In genomic region chr1:155077346-155077745, GRCh38 we compare ENCODE assay signal across 17 cellular contexts. TPM values are rescaled to one million over a fixed set of nuclear protein-coding genes. Genes with fewer than 3 reads are reported as not detected.
DNase-seq lines count a peak whose midpoint lies in the region; ATAC-seq and FAIRE-seq lines count a peak whose summit lies in the region.
"Had no signal": no experiment of that assay in that cellular context is flagged by ENCODE, and none has a peak within 500 bp of the region (broad histone marks: within the 10 kb centered on the region; RNA-seq: fewer than 3 reads in every experiment).

No MANE protein-coding gene starts in this region.

- 65 to 81% (median 75%) methylated on average over 3 of the region's 3 CpGs for WGBS in small intestine, 3 donors

- H3K27me3 ChIP-seq in small intestine (ENCODE audit: control insufficient read depth in 2 of 2, insufficient read depth in 2 of 2, low read length in 2 of 2) = peaks cover 0 to 14% of the 10 kb centered on the region in 2 donors

- no peaks in the 10 kb centered on the region for H3K36me3 Mint-ChIP-seq in immature natural killer cell

- H3K4me3 ChIP-seq in small intestine (ENCODE audit: low read depth in 1 of 2, low read length in 2 of 2) = no peak overlapping the region
- H3K4me3 ChIP-seq: smooth muscle cell, tibial nerve had no signal

- H3K4me1 ChIP-seq in small intestine (ENCODE audit: control insufficient read depth in 2 of 2, insufficient read depth in 1 of 2, low read depth in 1 of 2, low read length in 1 of 2) = peaks cover 5 to 9% of the 10 kb centered on the region in 2 donors

- H3K27ac ChIP-seq in small intestine (ENCODE audit: low read depth in 1 of 2, low read length in 1 of 2) = no peak overlapping the region
- H3K27ac ChIP-seq: tibial nerve had no signal

- peaks cover 26% of the 10 kb centered on the region in 2 donors for H3K4me1 Mint-ChIP-seq in immature natural killer cell

- ATAC-seq in HG02798 (IDR thresholded peaks at IDR 0.05; ENCODE audit: poor library complexity, unreplicated experiment) = no peak
- ATAC-seq: stimulated activated effector memory CD8-positive, alpha-beta T cell treated with anti-CD3 and anti-CD28 coated beads, Interleukin-12 subunit alpha, Interleukin-12 subunit beta, amount 100 ng/mL, for 72 hours had no signal

- H3K9me3 Mint-ChIP-seq in immature natural killer cell = peaks cover 0 to 3% (median 0%) of the 10 kb centered on the region in 6 donors
- H3K9me3 Mint-ChIP-seq: activated CD4-positive, alpha-beta T cell treated with anti-CD3 and anti-CD28 coated beads, Interleukin-2, amount 10 ng/mL, durations not matched to agents 7 days and 5 days; activated naive CD8-positive, alpha-beta T cell treated with anti-CD3 and anti-CD28 coated beads, Interleukin-2, amount 10 ng/mL, durations not matched to agents 7 days and 5 days; stimulated activated effector memory CD8-positive, alpha-beta T cell treated with anti-CD3 and anti-CD28 coated beads, Interleukin-12 subunit alpha, Interleukin-12 subunit beta, amount 100 ng/mL, for 72 hours had no signal

- peak overlapping the region in 3 of 5 donors; percentile 1 to 46 (median 27) for H3K4me3 Mint-ChIP-seq in immature natural killer cell
- H3K4me3 Mint-ChIP-seq: activated CD4-positive, alpha-beta T cell treated with anti-CD3 and anti-CD28 coated beads, Interleukin-2, amount 10 ng/mL, durations not matched to agents 7 days and 5 days; activated naive CD8-positive, alpha-beta T cell treated with anti-CD3 and anti-CD28 coated beads, Interleukin-2, amount 10 ng/mL, durations not matched to agents 7 days and 5 days; stimulated activated effector memory CD8-positive, alpha-beta T cell treated with anti-CD3 and anti-CD28 coated beads, Interleukin-12 subunit alpha, Interleukin-12 subunit beta, amount 100 ng/mL, for 72 hours had no signal

- H3K9me3 ChIP-seq in small intestine (ENCODE audit: control insufficient read depth, low read depth) = no peaks in the 10 kb centered on the region
- H3K9me3 ChIP-seq: SK-N-SH, tibial nerve had no signal

- FAIRE-seq in small intestine (lab: Jason Lieb, UNC) = no peak
- FAIRE-seq: bronchial epithelial cell, TTC549 had no signal

- H3K27ac Mint-ChIP-seq in immature natural killer cell = no peak overlapping the region
- H3K27ac Mint-ChIP-seq: activated CD4-positive, alpha-beta T cell treated with anti-CD3 and anti-CD28 coated beads, Interleukin-2, amount 10 ng/mL, durations not matched to agents 7 days and 5 days; activated naive CD8-positive, alpha-beta T cell treated with anti-CD3 and anti-CD28 coated beads, Interleukin-2, amount 10 ng/mL, durations not matched to agents 7 days and 5 days; stimulated activated effector memory CD8-positive, alpha-beta T cell treated with anti-CD3 and anti-CD28 coated beads, Interleukin-12 subunit alpha, Interleukin-12 subunit beta, amount 100 ng/mL, for 72 hours had no signal

- H3K27me3 Mint-ChIP-seq in immature natural killer cell (ENCODE audit: low read depth in 3 of 3) = peaks cover 14 to 24% (median 23%) of the 10 kb centered on the region in 3 donors

- peak; percentile 28 for DNase-seq in DMS53 (lab: John Stamatoyannopoulos, UW)
- no peak for DNase-seq in DMS53 treated with DMSO at 0.1 percent for 48 hours (lab: John Stamatoyannopoulos, UW; ENCODE audit: unreplicated experiment)
- peak; percentile 86 for DNase-seq in NCI-H526 treated with DMSO at 0.1 percent for 48 hours (lab: John Stamatoyannopoulos, UW)
- DNase-seq in immature natural killer cell = no peak
- peak; percentile 25 for DNase-seq in small intestine
- no peak for DNase-seq in SIG-M5 treated with dmso at 0.1 percent for 504 hours (lab: John Stamatoyannopoulos, UW; ENCODE audit: unreplicated experiment)
- DNase-seq in glomerular visceral epithelial cell (ENCODE audit: extremely low spot score) = no peak
- DNase-seq: activated CD4-positive, alpha-beta T cell treated with anti-CD3 and anti-CD28 coated beads, Interleukin-2, amount 10 ng/mL, durations not matched to agents 7 days and 5 days; activated naive CD8-positive, alpha-beta T cell treated with anti-CD3 and anti-CD28 coated beads, Interleukin-2, amount 10 ng/mL, durations not matched to agents 7 days and 5 days; effector CD4-positive, alpha-beta T cell; SK-N-SH had no signal

- H3K36me3 ChIP-seq in small intestine (ENCODE audit: control insufficient read depth in 2 of 2, insufficient read depth in 2 of 2, low read length in 2 of 2) = no peaks in the 10 kb centered on the region
- H3K36me3 ChIP-seq: tibial nerve had no signal

RNA-seq across cellular contexts. Expression of gene EFNA3, which starts 1.3 kb away (rescaled TPM):
- polyA plus RNA-seq in immature natural killer cell = 1 to 10 TPM in 1 of 3 donors, under 1 TPM in 2; 0.70 to 2.3 (median 0.94) TPM
- polyA plus RNA-seq in small intestine = 1 to 10 TPM; 2.0 to 7.0 (median 4.5) TPM

RNA-seq across cellular contexts. Expression of gene EFNA4, which starts 13.8 kb away (rescaled TPM):
- polyA plus RNA-seq in immature natural killer cell (1 to 10 TPM; 1.1 to 3.0 (median 2.6) TPM), small intestine (10 to 100 TPM; 16.8 to 17.5 (median 17.2) TPM)

RNA-seq across cellular contexts. Expression of gene ADAM15, which starts 26.2 kb away (rescaled TPM):
- polyA plus RNA-seq in immature natural killer cell (10 to 100 TPM; 10.4 to 27.1 (median 24.3) TPM), small intestine (100 to 1,000 TPM; 143 to 206 (median 152) TPM)

RNA-seq across cellular contexts. Expression of gene DCST1, which starts 43.7 kb away (rescaled TPM):
- polyA plus RNA-seq in immature natural killer cell (not detected), small intestine (under 1 TPM in 1 of 3 donors, not detected in 2; 0.10 TPM)
- polyA plus RNA-seq: SK-N-SH, smooth muscle cell had no signal

RNA-seq across cellular contexts. Expression of gene DCST2, which starts 43.8 kb away (rescaled TPM):
- polyA plus RNA-seq in immature natural killer cell (not detected), small intestine (10 to 100 TPM in 2 of 3 donors, 1 to 10 TPM in 1; 1.9 to 27.1 (median 18.6) TPM)

Comparison
In these comparisons a context has a peak if more than half of its experiments do, and no peak if none do; other contexts are left out.
1. DNase-seq: peak in DMS53 (single experiment), NCI-H526 treated with DMSO at 0.1 percent for 48 hours (single experiment) and small intestine (single experiment); none in DMS53 treated with DMSO at 0.1 percent for 48 hours (single experiment), immature natural killer cell (0 of 3), SIG-M5 treated with dmso at 0.1 percent for 504 hours (single experiment) and glomerular visceral epithelial cell (single experiment).
2. RNA of gene EFNA4, which starts 13.8 kb away (polyA plus RNA-seq): 16.8 to 17.5 TPM in small intestine; 1.1 to 3.0 TPM in immature natural killer cell; every median in the first group is over 4 times any median in the second.
3. RNA of gene ADAM15, which starts 26.2 kb away (polyA plus RNA-seq): 143 to 206 TPM in small intestine; 10.4 to 27.1 TPM in immature natural killer cell; every median in the first group is over 4 times any median in the second.